ENCODE assay signal across 8 cellular contexts in the genomic region with DNA sequence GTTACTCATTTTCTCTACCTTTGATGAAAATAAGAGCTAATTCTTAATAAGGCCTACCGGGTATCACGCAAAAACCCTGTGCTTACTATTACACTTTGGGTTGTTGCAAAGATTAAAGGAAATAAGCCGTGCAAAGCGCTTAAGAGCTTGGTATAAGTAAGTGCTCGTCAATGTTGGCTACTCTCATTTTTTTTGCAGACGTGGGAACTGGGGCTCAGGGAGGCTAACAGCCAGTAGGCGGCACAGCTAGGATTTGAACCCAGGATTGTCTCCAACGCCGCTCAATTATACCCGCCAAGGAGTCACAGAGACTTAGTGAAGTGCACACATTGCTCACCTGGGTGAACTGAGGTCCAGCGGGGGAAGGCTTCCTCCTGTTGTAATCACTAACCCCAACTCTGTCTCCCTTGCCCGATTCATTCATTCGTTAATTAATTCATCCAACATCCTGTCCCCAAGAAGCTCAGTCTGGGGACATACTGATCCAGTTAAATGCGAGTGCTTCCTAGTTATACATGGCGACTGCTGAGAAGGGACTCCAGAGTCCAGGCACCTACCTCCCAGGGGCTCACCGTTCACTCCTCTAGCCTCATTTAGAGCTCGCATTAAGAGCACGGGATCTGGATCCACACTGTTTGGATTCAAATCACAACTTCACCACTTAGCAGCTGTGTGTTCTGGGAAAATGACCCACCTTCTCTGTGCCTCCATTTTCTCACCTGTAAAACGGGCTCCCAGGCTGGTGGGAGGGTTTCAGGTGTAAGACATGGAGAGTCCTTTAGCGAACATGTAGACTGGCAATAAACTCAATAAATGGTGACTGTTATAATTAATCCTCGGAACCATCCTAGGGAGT. TPM values are rescaled to one million over a fixed set of nuclear protein-coding genes. Genes with fewer than 3 reads are reported as not detected.
DNase-seq lines count a peak whose midpoint lies in the region; FAIRE-seq and TF ChIP-seq lines count a peak whose summit lies in the region.

No MANE protein-coding gene starts in this region.

- TF ChIP-seq POLR2A in esophagus muscularis mucosa (IDR thresholded peaks at IDR 0.05; ENCODE audit: low read depth) = no peak

- peaks cover 51% of the 10 kb centered on the region for H3K4me1 Mint-ChIP-seq in osteocyte (ENCODE audit: unreplicated experiment)

- peak overlapping the region; percentile 86 for H3K4me3 Mint-ChIP-seq in osteocyte (ENCODE audit: unreplicated experiment)

- H3K27ac ChIP-seq in 22Rv1 = peak overlapping the region; percentile 98
- peak overlapping the region; percentile 94 to 99 (median 95) for H3K27ac ChIP-seq in esophagus muscularis mucosa (replicated peaks in 1 of 4)

- no peak for TF ChIP-seq EP300 in esophagus muscularis mucosa (IDR thresholded peaks at IDR 0.05)

- 40% methylated on average over 21 of the region's 21 CpGs for WGBS in esophagus muscularis mucosa

- peak overlapping the region; percentile 94 for H3K27ac Mint-ChIP-seq in osteocyte (ENCODE audit: unreplicated experiment)

- H3K27me3 Mint-ChIP-seq in osteocyte (ENCODE audit: unreplicated experiment) = no peaks in the 10 kb centered on the region

- no peaks in the 10 kb centered on the region for H3K9me3 Mint-ChIP-seq in osteocyte (ENCODE audit: unreplicated experiment)

- peak overlapping the region; percentile 66 to 78 (median 67) for H3K4me3 ChIP-seq in esophagus muscularis mucosa

- no peaks in the 10 kb centered on the region for H3K27me3 ChIP-seq in esophagus muscularis mucosa

- peaks cover 37 to 64% (median 63%) of the 10 kb centered on the region in 4 donors for H3K4me1 ChIP-seq in esophagus muscularis mucosa

- no peaks in the 10 kb centered on the region for H3K36me3 Mint-ChIP-seq in osteocyte (ENCODE audit: unreplicated experiment)

- no peak for DNase-seq in GM10266 (ENCODE audit: extremely low spot score)
- peak; percentile 23 for DNase-seq in SW480 (ENCODE audit: low spot score)
- DNase-seq in esophagus muscularis mucosa (ENCODE audit: extremely low spot score) = no peak
- no peak for DNase-seq in osteocyte (ENCODE audit: extremely low spot score, unreplicated experiment)
- DNase-seq in dedifferentiated amniotic fluid mesenchymal stem cell (ENCODE audit: extremely low spot score) = no peak
- DNase-seq in GM19239 (ENCODE audit: insufficient read length, low spot score) = no peak
- DNase-seq in NCI-H2107 treated with DMSO at 0.1 percent for 48 hours (lab: John Stamatoyannopoulos, UW; ENCODE audit: unreplicated experiment) = no peak

- H3K36me3 ChIP-seq in esophagus muscularis mucosa = peaks cover 0 to 8% (median 3%) of the 10 kb centered on the region in 4 donors

- no peak for TF ChIP-seq CTCF in 22Rv1 (IDR thresholded peaks at IDR 0.05)
- peak; percentile 8 for TF ChIP-seq CTCF in GM10266 (IDR thresholded peaks at IDR 0.05; ENCODE audit: control insufficient read depth, insufficient read depth, low read depth, missing control alignments)
- peak in 1 of 3 experiments; percentile 9 for TF ChIP-seq CTCF in esophagus muscularis mucosa (IDR thresholded peaks at IDR 0.05)
- TF ChIP-seq CTCF in osteocyte (IDR thresholded peaks at IDR 0.05) = no peak

- intact Hi-C loops in esophagus muscularis mucosa (cut with DNase I) = loop anchor here (5.0 kb wide), 1 partner anchor 32 kb away; no protein-coding TSS in a partner anchor

- no peak for FAIRE-seq in GM19239 (lab: Jason Lieb, UNC)

- H3K9me3 ChIP-seq in esophagus muscularis mucosa = no peaks in the 10 kb centered on the region

RNA-seq across cellular contexts. Expression of a gene that starts 0.9 kb away (rescaled TPM):
- total RNA-seq in esophagus muscularis mucosa (1 to 10 TPM; 1.2 to 7.1 (median 3.4) TPM), osteocyte (8.4 and 10.5 TPM in 2 replicates)

RNA-seq across cellular contexts. Expression of a gene that starts 27.9 kb away (rescaled TPM):
- total RNA-seq in esophagus muscularis mucosa (10 to 100 TPM in 2 of 4 donors, 1 to 10 TPM in 2; 3.3 to 16.7 (median 8.5) TPM), osteocyte (14.9 and 19.0 TPM in 2 replicates)

RNA-seq across cellular contexts. Expression of a gene that starts 37.5 kb away (rescaled TPM):
- total RNA-seq in esophagus muscularis mucosa = 10 to 100 TPM in 3 of 4 donors, 1 to 10 TPM in 1; 6.6 to 18.5 (median 15.0) TPM
- 36.1 and 36.6 TPM in 2 replicates for total RNA-seq in osteocyte

RNA-seq across cellular contexts. Expression of a gene that starts 47.1 kb away (rescaled TPM):
- total RNA-seq in esophagus muscularis mucosa (not detected), osteocyte (not detected in 2 replicates)
